Comparison of ENCODE assay signal across 11 cellular contexts in genomic region chr6:30829639-30830250, GRCh38. TPM values are rescaled to one million over a fixed set of nuclear protein-coding genes. Genes with fewer than 3 reads are reported as not detected.
DNase-seq lines count a peak whose midpoint lies in the region; ATAC-seq and TF ChIP-seq lines count a peak whose summit lies in the region.
"Had no signal": no experiment of that assay in that cellular context is flagged by ENCODE, and none has a peak within 500 bp of the region (broad histone marks: within the 10 kb centered on the region; RNA-seq: fewer than 3 reads in every experiment).

No MANE protein-coding gene starts in this region.

- POLR2A ChIA-PET in HCT116 (lab: Charles Lee), result no interaction called here

- H3K4me3 ChIP-seq in HCT116 (replicated peaks in 1 of 2; ENCODE audit: low read depth in 1 of 2, low read length in 2 of 2) (no peak overlapping the region), ovary (no peak overlapping the region)
- H3K4me3 ChIP-seq: lung had no signal

- intact Hi-C loops in HCT116 (cut with micrococcal nuclease) (loop anchor here (2.0 to 5.0 kb wide), 2 partner anchors 257 to 363 kb away; no protein-coding TSS in a partner anchor), ovary (cut with DNase I) (loop anchor here (2.0 to 10.0 kb wide), 7 partner anchors 47 to 245 kb away; partner anchors contain the start of genes FLOT1 (in 2 of the 4), IER3 (in 2 of the 4) and DHX16 (in 1 of the 4))

- H3K4me1 Mint-ChIP-seq in stimulated activated memory B cell treated with anti-CD40 and anti-IgM and Interleukin-4, amounts not matched to agents 10 μg/mL and 1 μg/mL and 100 μg/mL, for 72 hours, result peaks cover 34% of the 10 kb centered on the region

- H3K27ac ChIP-seq in HCT116 (ENCODE audit: low read depth, low read length) (no peak overlapping the region), foreskin keratinocyte (no peak overlapping the region), ovary (no peak overlapping the region)

- TF ChIP-seq EP300 in ovary (IDR thresholded peaks at IDR 0.05), result no peak

- no peaks in the 10 kb centered on the region for H3K79me2 ChIP-seq in HCT116 (ENCODE audit: insufficient read depth, low read length)

- peaks cover 20% of the 10 kb centered on the region for H3K27me3 Mint-ChIP-seq in stimulated activated memory B cell treated with anti-CD40 and anti-IgM and Interleukin-4, amounts not matched to agents 10 μg/mL and 1 μg/mL and 100 μg/mL, for 72 hours

- no peak overlapping the region for H3K4me3 Mint-ChIP-seq in stimulated activated memory B cell treated with anti-CD40 and anti-IgM and Interleukin-4, amounts not matched to agents 10 μg/mL and 1 μg/mL and 100 μg/mL, for 72 hours

- TF ChIP-seq POLR2A in HCT116 (IDR thresholded peaks at IDR 0.05; ENCODE audit: borderline replicate concordance, extremely low read depth, insufficient read depth, insufficient read length), result no peak
- TF ChIP-seq POLR2A in ovary (IDR thresholded peaks at IDR 0.05), result no peak

- no peaks in the 10 kb centered on the region for H4K20me1 ChIP-seq in HCT116 (ENCODE audit: insufficient read depth)

- no peak overlapping the region for H3K9ac ChIP-seq in HCT116 (ENCODE audit: low read length)

- H3K4me1 ChIP-seq in HCT116 (ENCODE audit: control insufficient read depth in 1 of 2, insufficient read depth in 2 of 2, low read length in 2 of 2), result peaks cover 23 to 44% of the 10 kb centered on the region in 2 experiments
- H3K4me1 ChIP-seq in foreskin keratinocyte, result peaks cover 27% of the 10 kb centered on the region
- H3K4me1 ChIP-seq in ovary (ENCODE audit: insufficient read depth), result peaks cover 3% of the 10 kb centered on the region

- TF ChIP-seq RAD21 in HCT116 (IDR thresholded peaks at IDR 0.05; ENCODE audit: low read depth), result peak; percentile 46

- H3K9me2 ChIP-seq in HCT116 (ENCODE audit: insufficient read depth), result no peaks in the 10 kb centered on the region

- DNase-seq in HCT116 (ENCODE audit: low read depth, low spot score) (no peak), SW480 (ENCODE audit: low spot score) (peak; percentile 50), foreskin keratinocyte (no peak), ovary (no peak), cerebellum (ENCODE audit: low spot score) (no peak)
- DNase-seq: activated CD4-positive, alpha-beta T cell treated with anti-CD3 and anti-CD28 coated beads for 48 hours; foreskin fibroblast; NCI-H187 treated with DMSO at 0.1 percent for 48 hours had no signal

- CTCF ChIA-PET in HCT116 (lab: Charles Lee), result interaction anchor here (1.2 to 5.8 kb wide), 7 partner anchors 49 to 258 kb away, joined by 4 to 34 read pairs (median 26); partner anchors contain the start of gene VARS2

- no TSS peak for BruUV-seq in HCT116 (replicated peaks; lab: Mats Ljungman, UMichigan)

- no peaks in the 10 kb centered on the region for H3K27me3 ChIP-seq in HCT116 (ENCODE audit: insufficient read depth, low read length)
- no peaks in the 10 kb centered on the region for H3K27me3 ChIP-seq in foreskin keratinocyte
- H3K27me3 ChIP-seq in ovary, result no peaks in the 10 kb centered on the region

- no peaks in the 10 kb centered on the region for H3K9me3 Mint-ChIP-seq in stimulated activated memory B cell treated with anti-CD40 and anti-IgM and Interleukin-4, amounts not matched to agents 10 μg/mL and 1 μg/mL and 100 μg/mL, for 72 hours

- H3K9me3 ChIP-seq in HCT116 (ENCODE audit: control insufficient read depth in 1 of 2, insufficient read depth in 1 of 2, low read depth in 1 of 2, low read length in 2 of 2) (no peaks in the 10 kb centered on the region), ovary (no peaks in the 10 kb centered on the region)

- ATAC-seq in HCT116, result peak; percentile 34; the same call in 1 of the 2 replicates
- ATAC-seq in foreskin keratinocyte, result no peak
- ATAC-seq in stimulated activated memory B cell treated with anti-CD40 and anti-IgM and Interleukin-4, amounts not matched to agents 10 μg/mL and 1 μg/mL and 100 μg/mL, for 72 hours, result no peak
- ATAC-seq in GM21576 (IDR thresholded peaks at IDR 0.05; ENCODE audit: unreplicated experiment), result no peak

- H3K27ac Mint-ChIP-seq in stimulated activated memory B cell treated with anti-CD40 and anti-IgM and Interleukin-4, amounts not matched to agents 10 μg/mL and 1 μg/mL and 100 μg/mL, for 72 hours, result peak overlapping the region; percentile 68

- no peaks in the 10 kb centered on the region for H3K36me3 Mint-ChIP-seq in stimulated activated memory B cell treated with anti-CD40 and anti-IgM and Interleukin-4, amounts not matched to agents 10 μg/mL and 1 μg/mL and 100 μg/mL, for 72 hours

- H3K36me3 ChIP-seq in HCT116 (ENCODE audit: control insufficient read depth in 1 of 2, insufficient read depth in 2 of 2, low read length in 2 of 2) (no peaks in the 10 kb centered on the region), ovary (no peaks in the 10 kb centered on the region)

- RAD21 ChIA-PET in HCT116 (lab: Charles Lee; ENCODE audit: low non-redundant PET in 1 of 2, low total read pairs in 2 of 2, uncharacterized antibody in 2 of 2, unreplicated experiment in 2 of 2), result interaction anchor here (0.6 to 0.7 kb wide), 2 partner anchors 47 to 252 kb away, joined by 3 read pairs; no protein-coding TSS in a partner anchor

- WGBS in ovary, 3 donors, result 72 to 75% (median 75%) methylated on average over 6 of the region's 6 CpGs

- H3K4me2 ChIP-seq in HCT116 (ENCODE audit: low read length), result no peak overlapping the region

- peak in 1 of 3 experiments; percentile 12; a peak in 1 of 6 replicates for TF ChIP-seq CTCF in HCT116 (IDR thresholded peaks at IDR 0.05 in 2 of 3, conservative IDR thresholded peaks at IDR 0.05 in 1 of 3; ENCODE audit: borderline replicate concordance in 1 of 3, insufficient read depth in 1 of 3, low read depth in 2 of 3, low read length in 2 of 3)
- peak; percentile 27 for TF ChIP-seq CTCF in foreskin keratinocyte (conservative IDR thresholded peaks at IDR 0.05)
- TF ChIP-seq CTCF in ovary (IDR thresholded peaks at IDR 0.05), result no peak

- no peak overlapping the region for H2AFZ ChIP-seq in HCT116 (ENCODE audit: low read depth, low read length, poor library complexity, severe bottlenecking)

TF ChIP-seq in HCT116, 20 proteins besides CTCF, POLR2A, EP300 and RAD21:
- TF ChIP-seq ZFX (IDR thresholded peaks at IDR 0.05) (no peak), ATF3 (IDR thresholded peaks at IDR 0.05) (no peak), JUND (IDR thresholded peaks at IDR 0.05) (no peak), SRF (IDR thresholded peaks at IDR 0.05; ENCODE audit: low read depth) (no peak)

RNA-seq across cellular contexts. Expression of gene DDR1, which starts 54.6 kb away (rescaled TPM):
- total RNA-seq in HCT116 (2021; ENCODE audit: unreplicated experiment) (211 TPM), foreskin keratinocyte (211 and 243 TPM in 2 replicates), ovary (100 to 1,000 TPM in 2 of 7 donors, 10 to 100 TPM in 5; 20.1 to 116 (median 83.7) TPM), cerebellum (139 TPM)
- 138 and 167 TPM in 2 replicates for polyA plus RNA-seq in HCT116 (2012)
- polyA plus RNA-seq in foreskin keratinocyte (138 and 147 TPM in 2 replicates), ovary (10 to 100 TPM; 21.7 to 35.4 TPM)
